Comparison of ENCODE assay signal across 8 cellular contexts in the genomic region with DNA sequence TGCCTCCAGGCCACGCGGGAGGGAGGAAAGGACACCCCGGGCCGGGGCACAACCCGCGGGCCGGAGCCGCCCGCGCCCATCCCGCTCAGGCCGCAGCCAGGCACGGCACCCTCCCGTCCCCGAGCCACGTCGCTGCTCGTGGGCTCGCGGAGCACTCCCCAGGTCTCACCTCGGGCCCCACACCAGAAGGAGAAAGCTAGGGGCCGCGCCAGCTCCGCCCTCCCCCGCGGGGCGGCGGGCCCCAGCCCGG. TPM values are rescaled to one million over a fixed set of nuclear protein-coding genes. Genes with fewer than 3 reads are reported as not detected.
DNase-seq lines count a peak whose midpoint lies in the region; ATAC-seq, FAIRE-seq and TF ChIP-seq lines count a peak whose summit lies in the region.

No MANE protein-coding gene starts in this region.

- H3K9me3 Mint-ChIP-seq in CD8-positive, alpha-beta T cell: no peaks in the 10 kb centered on the region
- no peaks in the 10 kb centered on the region for H3K9me3 Mint-ChIP-seq in dendritic cell treated with granulocyte-macrophage colony-stimulating factor and Interleukin-4, amounts not matched to agents 40 ng/mL and 50 ng/mL, for 4 days
- no peaks in the 10 kb centered on the region for H3K9me3 Mint-ChIP-seq in neural crest cell

- H3K36me3 Mint-ChIP-seq in CD8-positive, alpha-beta T cell: peaks cover 31% of the 10 kb centered on the region
- peaks cover 61% of the 10 kb centered on the region for H3K36me3 Mint-ChIP-seq in dendritic cell treated with granulocyte-macrophage colony-stimulating factor and Interleukin-4, amounts not matched to agents 40 ng/mL and 50 ng/mL, for 4 days (ENCODE audit: low read depth)
- peaks cover 3% of the 10 kb centered on the region for H3K36me3 Mint-ChIP-seq in neural crest cell (ENCODE audit: low read depth)

- H3K4me3 ChIP-seq in CD8-positive, alpha-beta T cell (ENCODE audit: low read depth, low read length): peak overlapping the region; percentile 92
- H3K4me3 ChIP-seq in KMS-11 (IDR thresholded peaks at IDR 0.05; ENCODE audit: insufficient read depth, low read depth, low read length): peak overlapping the region; percentile 81

- TF ChIP-seq CTCF in CD8-positive, alpha-beta T cell (IDR thresholded peaks at IDR 0.05): no peak
- TF ChIP-seq CTCF in KMS-11 (conservative IDR thresholded peaks at IDR 0.05; ENCODE audit: low read depth, low read length): no peak
- TF ChIP-seq CTCF in neural crest cell (conservative IDR thresholded peaks at IDR 0.05): no peak

- H2AFZ ChIP-seq in KMS-11 (ENCODE audit: low read depth): peak overlapping the region; percentile 63

- no peaks in the 10 kb centered on the region for H3K27me3 ChIP-seq in CD8-positive, alpha-beta T cell (ENCODE audit: insufficient read depth, low read length)
- no peaks in the 10 kb centered on the region for H3K27me3 ChIP-seq in KMS-11 (ENCODE audit: insufficient read depth, low read depth)

- peak overlapping the region; percentile 99 for H3K9ac ChIP-seq in KMS-11

- peak overlapping the region; percentile 95 for H3K4me2 ChIP-seq in KMS-11

- DNase-seq in CD8-positive, alpha-beta T cell: no peak
- no peak for DNase-seq in neural crest cell (ENCODE audit: low read depth, low spot score)
- DNase-seq in dedifferentiated amniotic fluid mesenchymal stem cell (ENCODE audit: extremely low spot score): no peak
- DNase-seq in GM12892 (ENCODE audit: insufficient read length): no peak
- DNase-seq in RPMI8226: no peak

- H3K4me1 ChIP-seq in CD8-positive, alpha-beta T cell (ENCODE audit: insufficient read depth, low read length): peaks cover 69% of the 10 kb centered on the region
- peaks cover 67% of the 10 kb centered on the region for H3K4me1 ChIP-seq in KMS-11 (ENCODE audit: low read depth, poor library complexity, severe bottlenecking)

- intact Hi-C loops in CD8-positive, alpha-beta T cell (cut with DNase I, micrococcal nuclease): loop anchor here (1.0 to 5.0 kb wide), 14 partner anchors 15 to 754 kb away; a partner anchor contains a TSS
- intact Hi-C loops in dendritic cell treated with granulocyte-macrophage colony-stimulating factor and Interleukin-4, amounts not matched to agents 40 ng/mL and 50 ng/mL, for 4 days (cut with micrococcal nuclease): loop anchor here (2.0 kb wide), 1 partner anchor 42 kb away; a partner anchor contains a TSS

- H4K20me1 ChIP-seq in KMS-11 (ENCODE audit: insufficient read depth): no peaks in the 10 kb centered on the region

- no peaks in the 10 kb centered on the region for H3K27me3 Mint-ChIP-seq in CD8-positive, alpha-beta T cell (ENCODE audit: low read depth)
- no peaks in the 10 kb centered on the region for H3K27me3 Mint-ChIP-seq in dendritic cell treated with granulocyte-macrophage colony-stimulating factor and Interleukin-4, amounts not matched to agents 40 ng/mL and 50 ng/mL, for 4 days
- H3K27me3 Mint-ChIP-seq in neural crest cell (ENCODE audit: low read depth): peaks cover 2% of the 10 kb centered on the region

- peak overlapping the region; percentile 98 for H3K4me3 Mint-ChIP-seq in CD8-positive, alpha-beta T cell
- H3K4me3 Mint-ChIP-seq in dendritic cell treated with granulocyte-macrophage colony-stimulating factor and Interleukin-4, amounts not matched to agents 40 ng/mL and 50 ng/mL, for 4 days: peak overlapping the region; percentile 100
- H3K4me3 Mint-ChIP-seq in neural crest cell: peak overlapping the region; percentile 92

- no peak for FAIRE-seq in GM12892 (lab: Jason Lieb, UNC)

- no peaks in the 10 kb centered on the region for H3K36me3 ChIP-seq in CD8-positive, alpha-beta T cell (ENCODE audit: insufficient read depth, low read length)
- no peaks in the 10 kb centered on the region for H3K36me3 ChIP-seq in KMS-11 (ENCODE audit: insufficient read depth)

- POLR2A ChIA-PET in CD8-positive, alpha-beta T cell (lab: Charles Lee): interaction anchor here (0.6 to 3.6 kb wide), 14 partner anchors 11 to 387 kb away, joined by 3 to 27 read pairs (median 4); a partner anchor contains a TSS

- H3K27ac ChIP-seq in CD8-positive, alpha-beta T cell (ENCODE audit: low read depth, low read length): peak overlapping the region; percentile 85
- peak overlapping the region; percentile 99 for H3K27ac ChIP-seq in KMS-11

- TF ChIP-seq POLR2A in GM12892 (IDR thresholded peaks at IDR 0.05; ENCODE audit: low read depth, low read length): no peak

- H3K27ac Mint-ChIP-seq in CD8-positive, alpha-beta T cell: peak overlapping the region; percentile 99
- peak overlapping the region; percentile 100 for H3K27ac Mint-ChIP-seq in dendritic cell treated with granulocyte-macrophage colony-stimulating factor and Interleukin-4, amounts not matched to agents 40 ng/mL and 50 ng/mL, for 4 days
- peak overlapping the region; percentile 90 for H3K27ac Mint-ChIP-seq in neural crest cell (ENCODE audit: unreplicated experiment)

- peaks cover 73% of the 10 kb centered on the region for H3K4me1 Mint-ChIP-seq in CD8-positive, alpha-beta T cell (ENCODE audit: low read depth)
- H3K4me1 Mint-ChIP-seq in dendritic cell treated with granulocyte-macrophage colony-stimulating factor and Interleukin-4, amounts not matched to agents 40 ng/mL and 50 ng/mL, for 4 days (ENCODE audit: low read depth): peaks cover 72% of the 10 kb centered on the region
- H3K4me1 Mint-ChIP-seq in neural crest cell: peaks cover 55% of the 10 kb centered on the region

- peaks cover 86% of the 10 kb centered on the region for H3K79me2 ChIP-seq in KMS-11 (ENCODE audit: insufficient read depth, low read depth)

- ATAC-seq in CD8-positive, alpha-beta T cell: no peak
- ATAC-seq in GM18858 (IDR thresholded peaks at IDR 0.05; ENCODE audit: unreplicated experiment): no peak

- CTCF ChIA-PET in CD8-positive, alpha-beta T cell (lab: Charles Lee): interaction anchor here (0.7 to 1.9 kb wide), 8 partner anchors 9 to 564 kb away, joined by 3 to 5 read pairs (median 4); no protein-coding TSS in a partner anchor

- no peaks in the 10 kb centered on the region for H3K9me3 ChIP-seq in CD8-positive, alpha-beta T cell (ENCODE audit: low read length)

RNA-seq across cellular contexts. Expression of a gene that starts 0.6 kb away (rescaled TPM):
- 100 to 1,000 TPM in 1 of 2 experiments, 10 to 100 TPM in 1; 97.5 to 104 TPM for total RNA-seq in CD8-positive, alpha-beta T cell
- 320 and 333 TPM in 2 replicates for total RNA-seq in neural crest cell
- 138 TPM for polyA plus RNA-seq in GM12892 (2012; ENCODE audit: missing spikeins)

RNA-seq across cellular contexts. Expression of a gene that starts 0.9 kb away (rescaled TPM):
- 100 to 1,000 TPM; 216 to 246 TPM for total RNA-seq in CD8-positive, alpha-beta T cell
- 466 and 490 TPM in 2 replicates for total RNA-seq in neural crest cell
- polyA plus RNA-seq in GM12892 (2012; ENCODE audit: missing spikeins): 241 TPM

RNA-seq across cellular contexts. Expression of a gene that starts 41.2 kb away (rescaled TPM):
- total RNA-seq in CD8-positive, alpha-beta T cell: 10 to 100 TPM; 20.6 to 22.5 TPM
- 34.4 and 36.1 TPM in 2 replicates for total RNA-seq in neural crest cell
- 26.3 TPM for polyA plus RNA-seq in GM12892 (2012; ENCODE audit: missing spikeins)
